ENCODE assay signal across 9 cellular contexts in genomic region chr7:16071246-16071857, GRCh38.
DNase-seq lines count a peak whose midpoint lies in the region; ATAC-seq and TF ChIP-seq lines count a peak whose summit lies in the region.
"Had no signal": no experiment of that assay in that cellular context is flagged by ENCODE, and none has a peak within 500 bp of the region (broad histone marks: within the 10 kb centered on the region; RNA-seq: fewer than 3 reads in every experiment).

No MANE protein-coding gene starts in this region.

- peaks cover 2% of the 10 kb centered on the region for H3K27me3 Mint-ChIP-seq in activated CD4-positive, alpha-beta T cell treated with anti-CD3 and anti-CD28 coated beads for 36 hours
- H3K27me3 Mint-ChIP-seq in memory B cell, result no peaks in the 10 kb centered on the region
- H3K27me3 Mint-ChIP-seq: stimulated activated naive CD8-positive, alpha-beta T cell treated with anti-CD3 and anti-CD28 coated beads, Interleukin-15, Interleukin-2, amounts not matched to agents 100 ng/mL and 50 ng/mL, for 24 hours had no signal

- no peak for ATAC-seq in activated CD4-positive, alpha-beta T cell treated with anti-CD3 and anti-CD28 coated beads for 36 hours
- peak; percentile 48 for ATAC-seq in memory B cell (ENCODE audit: low read depth)

- TF ChIP-seq CTCF in OCI-LY3 (IDR thresholded peaks at IDR 0.05; ENCODE audit: low read depth, low read length) (peak; percentile 67), coronary artery (IDR thresholded peaks at IDR 0.05) (peak; percentile 60)

- H3K4me1 ChIP-seq in Karpas-422 (ENCODE audit: low read length) (no peaks in the 10 kb centered on the region), OCI-LY3 (ENCODE audit: low read length) (peaks cover 15% of the 10 kb centered on the region)
- no peaks in the 10 kb centered on the region for H3K4me1 ChIP-seq in effector memory CD4-positive, alpha-beta T cell (ENCODE audit: control insufficient read depth, insufficient read depth, low read length, poor library complexity, severe bottlenecking)

- no peak overlapping the region for H3K4me3 ChIP-seq in Karpas-422 (ENCODE audit: low read length)
- no peak overlapping the region; the same call in 1 of the 2 replicates for H3K4me3 ChIP-seq in OCI-LY3 (ENCODE audit: low read length)
- H3K4me3 ChIP-seq in coronary artery, result no peak overlapping the region
- no peak overlapping the region for H3K4me3 ChIP-seq in effector memory CD4-positive, alpha-beta T cell (ENCODE audit: insufficient read depth, low read depth, low read length, poor library complexity, severe bottlenecking)

- no peaks in the 10 kb centered on the region for H3K9me2 ChIP-seq in Karpas-422 (replicated peaks; ENCODE audit: insufficient read depth, low read length)

- no peak overlapping the region for H2AFZ ChIP-seq in Karpas-422 (ENCODE audit: low read length)
- 0 out of 2 replicates have a peak overlapping the region, but pooled peaks have one; percentile 17 for H2AFZ ChIP-seq in OCI-LY3 (ENCODE audit: low read depth, low read length)

- POLR2A ChIA-PET in activated CD4-positive, alpha-beta T cell treated with anti-CD3 and anti-CD28 coated beads for 36 hours (lab: Charles Lee), result no interaction called here

- H4K20me1 ChIP-seq in Karpas-422 (ENCODE audit: insufficient read depth, low read depth, low read length), result no peaks in the 10 kb centered on the region
- H4K20me1 ChIP-seq in OCI-LY3 (ENCODE audit: insufficient read depth, low read length), result no peaks in the 10 kb centered on the region

- no peak overlapping the region for H3K9ac ChIP-seq in Karpas-422 (ENCODE audit: low read length)
- H3K9ac ChIP-seq in OCI-LY3 (ENCODE audit: low read length), result no peak overlapping the region; the same call in 1 of the 2 replicates

- peak; percentile 18 for DNase-seq in activated CD4-positive, alpha-beta T cell treated with anti-CD3 and anti-CD28 coated beads for 36 hours
- no peak for DNase-seq in activated CD4-positive, alpha-beta T cell treated with anti-CD3 and anti-CD28 coated beads for 1 hour
- DNase-seq in H4 (ENCODE audit: low spot score), result peak; percentile 81
- DNase-seq in Karpas-422, result peak; percentile 90
- DNase-seq in coronary artery (ENCODE audit: low spot score), result no peak
- peak in 1 of 2 donors; percentile 24 for DNase-seq in memory B cell (ENCODE audit: low spot score in 2 of 2)
- DNase-seq in effector memory CD4-positive, alpha-beta T cell, result no peak

- no peaks in the 10 kb centered on the region for H3K9me3 Mint-ChIP-seq in activated CD4-positive, alpha-beta T cell treated with anti-CD3 and anti-CD28 coated beads for 36 hours (ENCODE audit: low read depth)
- no peaks in the 10 kb centered on the region for H3K9me3 Mint-ChIP-seq in memory B cell
- H3K9me3 Mint-ChIP-seq: stimulated activated naive CD8-positive, alpha-beta T cell treated with anti-CD3 and anti-CD28 coated beads, Interleukin-15, Interleukin-2, amounts not matched to agents 100 ng/mL and 50 ng/mL, for 24 hours had no signal

- no peaks in the 10 kb centered on the region for H3K4me1 Mint-ChIP-seq in activated CD4-positive, alpha-beta T cell treated with anti-CD3 and anti-CD28 coated beads for 36 hours
- H3K4me1 Mint-ChIP-seq in memory B cell, result no peaks in the 10 kb centered on the region

- intact Hi-C loops in activated CD4-positive, alpha-beta T cell treated with anti-CD3 and anti-CD28 coated beads for 36 hours (cut with DNase I, micrococcal nuclease), result loop anchor here in 1 of 2 experiments (1.0 to 10.0 kb wide), 6 partner anchors 349 to 1374 kb away; no protein-coding TSS in a partner anchor

- H3K4me2 ChIP-seq in Karpas-422 (ENCODE audit: low read depth, low read length, poor library complexity, severe bottlenecking), result no peak overlapping the region
- peak overlapping the region; percentile 41 for H3K4me2 ChIP-seq in OCI-LY3 (ENCODE audit: low read length)

- H3K79me2 ChIP-seq in Karpas-422 (ENCODE audit: low read length) (no peaks in the 10 kb centered on the region), OCI-LY3 (ENCODE audit: low read length) (no peaks in the 10 kb centered on the region)

- H3K27ac Mint-ChIP-seq in activated CD4-positive, alpha-beta T cell treated with anti-CD3 and anti-CD28 coated beads for 36 hours, result no peak overlapping the region
- no peak overlapping the region for H3K27ac Mint-ChIP-seq in memory B cell
- H3K27ac Mint-ChIP-seq: stimulated activated naive CD8-positive, alpha-beta T cell treated with anti-CD3 and anti-CD28 coated beads, Interleukin-15, Interleukin-2, amounts not matched to agents 100 ng/mL and 50 ng/mL, for 24 hours had no signal

- CTCF ChIA-PET in activated CD4-positive, alpha-beta T cell treated with anti-CD3 and anti-CD28 coated beads for 36 hours (lab: Charles Lee), result interaction anchor here (0.8 kb wide), 1 partner anchor 493 kb away, joined by 3 read pairs; no protein-coding TSS in a partner anchor

- H3K9me3 ChIP-seq in Karpas-422 (ENCODE audit: low read length) (no peaks in the 10 kb centered on the region), OCI-LY3 (ENCODE audit: insufficient read depth, low read length) (no peaks in the 10 kb centered on the region)
- H3K9me3 ChIP-seq in effector memory CD4-positive, alpha-beta T cell (ENCODE audit: control insufficient read depth, low read length), result no peaks in the 10 kb centered on the region

- no peaks in the 10 kb centered on the region for H3K36me3 Mint-ChIP-seq in activated CD4-positive, alpha-beta T cell treated with anti-CD3 and anti-CD28 coated beads for 36 hours (ENCODE audit: low read depth)
- H3K36me3 Mint-ChIP-seq in memory B cell, result no peaks in the 10 kb centered on the region

- H3K36me3 ChIP-seq in Karpas-422 (ENCODE audit: insufficient read depth, low read length) (no peaks in the 10 kb centered on the region), OCI-LY3 (replicated peaks; ENCODE audit: low read depth, low read length) (no peaks in the 10 kb centered on the region)
- no peaks in the 10 kb centered on the region for H3K36me3 ChIP-seq in effector memory CD4-positive, alpha-beta T cell (ENCODE audit: control insufficient read depth, insufficient read depth, low read length)

- H3K4me3 Mint-ChIP-seq in activated CD4-positive, alpha-beta T cell treated with anti-CD3 and anti-CD28 coated beads for 36 hours, result no peak overlapping the region
- no peak overlapping the region for H3K4me3 Mint-ChIP-seq in memory B cell
- H3K4me3 Mint-ChIP-seq: stimulated activated naive CD8-positive, alpha-beta T cell treated with anti-CD3 and anti-CD28 coated beads, Interleukin-15, Interleukin-2, amounts not matched to agents 100 ng/mL and 50 ng/mL, for 24 hours had no signal

- H3K27me3 ChIP-seq in Karpas-422 (ENCODE audit: low read length), result no peaks in the 10 kb centered on the region
- H3K27me3 ChIP-seq in OCI-LY3 (ENCODE audit: low read depth, low read length), result no peaks in the 10 kb centered on the region
- no peaks in the 10 kb centered on the region for H3K27me3 ChIP-seq in effector memory CD4-positive, alpha-beta T cell (replicated peaks; ENCODE audit: control insufficient read depth, insufficient read depth, low read length, poor library complexity, severe bottlenecking)

- H3K27ac ChIP-seq in Karpas-422 (ENCODE audit: low read length), result no peak overlapping the region
- no peak overlapping the region for H3K27ac ChIP-seq in OCI-LY3 (ENCODE audit: low read length)
- H3K27ac ChIP-seq in coronary artery, result no peak overlapping the region
- no peak overlapping the region for H3K27ac ChIP-seq in effector memory CD4-positive, alpha-beta T cell (ENCODE audit: insufficient read depth, low read length, poor library complexity, severe bottlenecking)

Comparison
In these comparisons a context has a peak if more than half of its experiments do, and no peak if none do; other contexts are left out.
1. DNase-seq: peak in activated CD4-positive, alpha-beta T cell treated with anti-CD3 and anti-CD28 coated beads for 36 hours (single experiment), H4 (single experiment) and Karpas-422 (single experiment); none in activated CD4-positive, alpha-beta T cell treated with anti-CD3 and anti-CD28 coated beads for 1 hour (single experiment), coronary artery (single experiment) and effector memory CD4-positive, alpha-beta T cell (0 of 3).